Comparison of ENCODE assay signal across 6 cellular contexts in the genomic region with DNA sequence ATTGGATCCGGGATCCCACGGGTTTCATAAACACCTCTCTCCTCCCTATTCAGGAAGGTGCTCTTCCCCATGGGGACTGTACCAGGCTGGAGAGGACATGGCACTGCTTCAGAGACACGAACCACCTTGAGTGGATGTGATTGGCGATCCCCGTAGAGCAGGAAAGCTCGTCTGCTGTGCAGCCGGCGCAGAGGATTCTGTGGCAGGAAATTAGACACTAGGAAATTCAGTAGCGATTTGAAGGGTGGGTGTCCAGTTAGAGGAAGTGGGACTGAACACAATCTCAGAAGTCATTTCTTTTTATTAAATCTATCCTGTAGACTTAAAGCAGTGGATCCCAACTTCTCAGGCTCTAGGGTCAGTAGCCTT. TPM values are rescaled to one million over a fixed set of nuclear protein-coding genes. Genes with fewer than 3 reads are reported as not detected.
DNase-seq lines count a peak whose midpoint lies in the region; TF ChIP-seq lines count a peak whose summit lies in the region.

No MANE protein-coding gene starts in this region.

- DNase-seq in KBM-7: peak; percentile 39
- DNase-seq in mammary epithelial cell: no peak
- no peak for DNase-seq in neuronal stem cell (ENCODE audit: low spot score)
- no peak for DNase-seq in amniotic stem cell (lab: John Stamatoyannopoulos, UW)
- DNase-seq in NCI-H226: no peak

- H2BK12ac ChIP-seq in neuronal stem cell (ENCODE audit: low read length): no peak overlapping the region

- peaks cover 3% of the 10 kb centered on the region for H3K79me1 ChIP-seq in neuronal stem cell (ENCODE audit: low read depth, low read length)

- no peak overlapping the region for H2BK15ac ChIP-seq in neuronal stem cell (ENCODE audit: low read length)

- H3K14ac ChIP-seq in neuronal stem cell (ENCODE audit: low read length): no peak overlapping the region

- H3K4me2 ChIP-seq in mammary epithelial cell (ENCODE audit: insufficient read depth, low read depth, low read length) (peak overlapping the region; percentile 98), neuronal stem cell (ENCODE audit: insufficient read depth, low read length, poor library complexity, severe bottlenecking) (peak overlapping the region; percentile 97)

- peaks cover 14% of the 10 kb centered on the region for H3K79me2 ChIP-seq in mammary epithelial cell (ENCODE audit: insufficient read depth, low read length)

- H3K4me3 ChIP-seq in GM12875 (ENCODE audit: low read depth, low read length) (peak overlapping the region; percentile 90), mammary epithelial cell (replicated peaks in 1 of 3; ENCODE audit: insufficient read depth in 1 of 3, low read depth in 2 of 3, low read length in 3 of 3) (peak overlapping the region; percentile 94 to 100 (median 98)), neuronal stem cell (ENCODE audit: low read length in 2 of 2) (peak overlapping the region; percentile 92 to 99)

- H3K36me3 ChIP-seq in mammary epithelial cell (ENCODE audit: insufficient read depth, low read length): peaks cover 1% of the 10 kb centered on the region
- H3K36me3 ChIP-seq in neuronal stem cell (replicated peaks in 1 of 2; ENCODE audit: control insufficient read depth in 2 of 2, insufficient read depth in 2 of 2, low read length in 2 of 2): peaks cover 7 to 36% of the 10 kb centered on the region in 2 donors

- H4K91ac ChIP-seq in neuronal stem cell (ENCODE audit: low read depth, low read length, poor library complexity): no peak overlapping the region

- TF ChIP-seq CTCF in GM12875 (IDR thresholded peaks at IDR 0.05; ENCODE audit: borderline replicate concordance, insufficient read depth, low read depth, low read length) (no peak), mammary epithelial cell (conservative IDR thresholded peaks at IDR 0.05 in 1 of 2, IDR thresholded peaks at IDR 0.05 in 1 of 2; ENCODE audit: extremely low read depth in 1 of 2, insufficient read depth in 1 of 2, low read depth in 1 of 2, low read length in 2 of 2) (no peak)

- H3K9ac ChIP-seq in mammary epithelial cell (ENCODE audit: insufficient read depth, low read length): peak overlapping the region; percentile 30
- H3K9ac ChIP-seq in neuronal stem cell (ENCODE audit: low read depth, low read length, poor library complexity): peak overlapping the region; percentile 99

- H3K27ac ChIP-seq in mammary epithelial cell (ENCODE audit: insufficient read depth, low read depth, low read length) (peak overlapping the region; percentile 12), neuronal stem cell (replicated peaks; ENCODE audit: low read length) (peak overlapping the region; percentile 91)

- no TSS peak for BruUV-seq in mammary epithelial cell (replicated peaks; lab: Mats Ljungman, UMichigan)

- CTCF ChIA-PET in mammary epithelial cell (lab: Charles Lee; ENCODE audit: low non-redundant PET): no interaction called here

- no peak overlapping the region for H4K8ac ChIP-seq in neuronal stem cell (ENCODE audit: low read depth, low read length)

- H3K9me3 ChIP-seq in mammary epithelial cell (replicated peaks; ENCODE audit: insufficient read depth, low read length): no peaks in the 10 kb centered on the region
- no peaks in the 10 kb centered on the region for H3K9me3 ChIP-seq in neuronal stem cell (replicated peaks in 1 of 2; ENCODE audit: control insufficient read depth in 2 of 2, insufficient read depth in 1 of 2, low read depth in 1 of 2, low read length in 2 of 2)

- WGBS in mammary epithelial cell (ENCODE audit: low coverage, missing lambda C conversion rate): 7% methylated on average over 7 of the region's 9 CpGs
- no CpG with 5 or more reads among the region's 9 CpGs for WGBS in neuronal stem cell (ENCODE audit: extremely low coverage in 2 of 2, insufficient read length in 2 of 2, insufficient replicate concordance in 1 of 2), 2 donors

- H2BK5ac ChIP-seq in neuronal stem cell (ENCODE audit: low read length): peak overlapping the region; percentile 99

- H2BK120ac ChIP-seq in neuronal stem cell (ENCODE audit: low read depth, low read length): peak overlapping the region; percentile 16

- dilution Hi-C loops in mammary epithelial cell (cut with HindIII; ENCODE audit: low sequenced_read_pairs): no loop called here

- H3K18ac ChIP-seq in neuronal stem cell (ENCODE audit: low read length): peak overlapping the region; percentile 100

- H2AK5ac ChIP-seq in neuronal stem cell (ENCODE audit: low read depth, low read length): no peak overlapping the region

- no peaks in the 10 kb centered on the region for H3K27me3 ChIP-seq in mammary epithelial cell (ENCODE audit: insufficient read depth, low read length)
- H3K27me3 ChIP-seq in neuronal stem cell (ENCODE audit: control insufficient read depth in 3 of 3, insufficient read depth in 3 of 3, low read depth in 1 of 3, low read length in 3 of 3): no peaks in the 10 kb centered on the region

- H3K23ac ChIP-seq in neuronal stem cell (ENCODE audit: low read depth, low read length, poor library complexity): peak overlapping the region; percentile 95

- H3K4ac ChIP-seq in neuronal stem cell (ENCODE audit: low read length): no peak overlapping the region

- H3K4me1 ChIP-seq in mammary epithelial cell (ENCODE audit: insufficient read depth, low read length) (peaks cover 16% of the 10 kb centered on the region), neuronal stem cell (ENCODE audit: control insufficient read depth in 2 of 2, insufficient read depth in 1 of 2, low read depth in 1 of 2, low read length in 2 of 2) (peaks cover 6 to 10% of the 10 kb centered on the region in 2 donors)

- H2AFZ ChIP-seq in mammary epithelial cell (ENCODE audit: low read depth, low read length): peak overlapping the region; percentile 100
- peak overlapping the region; percentile 98 for H2AFZ ChIP-seq in neuronal stem cell (ENCODE audit: low read length)

- in situ Hi-C loops in KBM-7 (cut with MboI; ENCODE audit: low pct_unique_long_range_greater_than_20kb, low sequenced_read_pairs): no loop called here
- in situ Hi-C loops in mammary epithelial cell (cut with MboI; ENCODE audit: low sequenced_read_pairs in 2 of 2): no loop called here

- intact Hi-C loops in mammary epithelial cell (cut with micrococcal nuclease): no loop called here

- H4K20me1 ChIP-seq in mammary epithelial cell (ENCODE audit: insufficient read depth, low read length): no peaks in the 10 kb centered on the region

RNA-seq across cellular contexts. Expression of gene PDIK1L, which starts 0.8 kb away (rescaled TPM):
- total RNA-seq in mammary epithelial cell: 1 to 10 TPM; 4.2 to 4.8 TPM
- 1.3 TPM for polyA plus RNA-seq in mammary epithelial cell
- not detected for polyA minus RNA-seq in mammary epithelial cell
- 4.3 TPM for polyA plus RNA-seq in neuronal stem cell (2013, experiment 1 of 2)
- 4.8 TPM for polyA plus RNA-seq in neuronal stem cell (2013, experiment 2 of 2)

RNA-seq across cellular contexts. Expression of gene TRIM63, which starts 45.0 kb away (rescaled TPM):
- not detected for total RNA-seq in mammary epithelial cell
- not detected for polyA plus RNA-seq in mammary epithelial cell
- not detected for polyA minus RNA-seq in mammary epithelial cell
- polyA plus RNA-seq in neuronal stem cell (2013, experiment 1 of 2): not detected
- not detected for polyA plus RNA-seq in neuronal stem cell (2013, experiment 2 of 2)

RNA-seq across cellular contexts. Expression of gene FAM110D, which starts 46.5 kb away (rescaled TPM):
- total RNA-seq in mammary epithelial cell: not detected
- polyA plus RNA-seq in mammary epithelial cell: not detected
- polyA minus RNA-seq in mammary epithelial cell: not detected
- 0.61 TPM for polyA plus RNA-seq in neuronal stem cell (2013, experiment 1 of 2)
- 0.54 TPM for polyA plus RNA-seq in neuronal stem cell (2013, experiment 2 of 2)

RNA-seq across cellular contexts. Expression of gene C1orf232, which starts 56.4 kb away (rescaled TPM):
- total RNA-seq in mammary epithelial cell: not detected
- polyA plus RNA-seq in mammary epithelial cell: not detected
- polyA minus RNA-seq in mammary epithelial cell: not detected
- polyA plus RNA-seq in neuronal stem cell (2013, experiment 1 of 2): 0.13 TPM
- not detected for polyA plus RNA-seq in neuronal stem cell (2013, experiment 2 of 2)

RNA-seq across cellular contexts. Expression of gene ZNF593, which starts 57.3 kb away (rescaled TPM):
- total RNA-seq in mammary epithelial cell: 10 to 100 TPM; 31.5 to 41.5 TPM
- polyA plus RNA-seq in mammary epithelial cell: 61.2 TPM
- 20.1 TPM for polyA minus RNA-seq in mammary epithelial cell
- polyA plus RNA-seq in neuronal stem cell (2013, experiment 1 of 2): 29.0 TPM
- polyA plus RNA-seq in neuronal stem cell (2013, experiment 2 of 2): 28.3 TPM
